10 cellular contexts compared by ENCODE assay signal in the genomic region with DNA sequence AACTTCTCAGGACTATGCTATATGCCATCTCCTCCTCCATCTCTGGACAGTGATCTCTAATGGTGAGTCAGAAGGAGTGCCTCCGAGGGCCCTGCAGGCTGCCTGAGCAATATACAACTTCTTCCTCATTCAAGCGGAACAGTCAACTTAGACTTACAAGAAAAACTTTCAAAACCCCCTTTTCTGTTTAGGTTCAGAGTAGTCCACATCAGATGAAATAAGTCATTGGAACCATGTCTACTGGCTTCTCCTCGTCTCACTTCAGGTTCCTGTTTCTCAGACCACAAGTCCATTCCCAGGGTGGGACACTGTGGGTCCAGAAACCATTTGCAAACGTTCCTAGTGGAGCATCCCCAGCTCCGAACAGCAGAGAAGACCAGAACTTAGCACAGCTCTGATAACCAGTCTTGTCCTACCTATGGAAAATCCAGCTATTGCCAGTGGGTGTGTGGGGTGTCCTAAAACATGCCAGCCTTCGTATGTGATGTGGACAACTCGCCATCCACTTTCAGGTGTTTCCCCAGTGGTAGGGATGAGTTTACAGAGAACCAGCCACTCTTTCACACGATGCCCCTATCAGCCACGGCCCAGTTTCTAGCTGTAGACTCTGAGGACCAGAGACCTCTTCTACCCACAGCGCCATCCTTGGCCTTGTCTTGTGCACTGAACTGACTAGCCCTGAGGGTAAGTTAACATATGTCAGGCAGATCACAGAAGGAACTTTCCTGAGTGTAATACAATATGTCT. TPM values are rescaled to one million over a fixed set of nuclear protein-coding genes. Genes with fewer than 3 reads are reported as not detected.
DNase-seq lines count a peak whose midpoint lies in the region; ATAC-seq lines count a peak whose summit lies in the region.
"Had no signal": no experiment of that assay in that cellular context is flagged by ENCODE, and none has a peak within 500 bp of the region (broad histone marks: within the 10 kb centered on the region; RNA-seq: fewer than 3 reads in every experiment).

No MANE protein-coding gene starts in this region.

- peaks cover 77% of the 10 kb centered on the region for H4K20me1 ChIP-seq in BLaER1

- H3K9me3 ChIP-seq in BLaER1: no peaks in the 10 kb centered on the region

- intact Hi-C loops in Right ventricle myocardium inferior (cut with DNase I): no loop called here

- H3K27ac ChIP-seq in BLaER1: no peak overlapping the region

- H3K4me2 ChIP-seq in BLaER1: peak overlapping the region; percentile 24; the same call in 1 of the 2 replicates

- peak; percentile 66 for ATAC-seq in GM19035 (IDR thresholded peaks at IDR 0.05; ENCODE audit: unreplicated experiment)
- ATAC-seq in HG02981 (IDR thresholded peaks at IDR 0.05; ENCODE audit: unreplicated experiment): peak; percentile 79
- ATAC-seq in Right ventricle myocardium inferior: no peak
- ATAC-seq: left ventricle myocardium superior had no signal

- no peak overlapping the region for H3K9ac ChIP-seq in BLaER1

- DNase-seq in SIG-M5 (lab: John Stamatoyannopoulos, UW) (peak; percentile 11), NCI-H128 (lab: John Stamatoyannopoulos, UW; ENCODE audit: unreplicated experiment) (no peak), Right ventricle myocardium inferior (ENCODE audit: missing footprints) (no peak), NCI-H1694 treated with DMSO at 0.1 percent for 48 hours (lab: John Stamatoyannopoulos, UW) (no peak), GM19240 (ENCODE audit: insufficient read length, low spot score) (no peak)
- DNase-seq: C1 segment of cervical spinal cord, left ventricle myocardium superior had no signal

- peaks cover 65% of the 10 kb centered on the region for H3K4me1 ChIP-seq in BLaER1

- H3K27me3 ChIP-seq in BLaER1: no peaks in the 10 kb centered on the region

- H3K4me3 ChIP-seq in BLaER1: no peak overlapping the region

- H3K36me3 ChIP-seq in BLaER1: peaks cover 96% of the 10 kb centered on the region

RNA-seq across cellular contexts. Expression of a gene that starts 32.7 kb away (rescaled TPM):
- total RNA-seq in Right ventricle myocardium inferior: 4.2 TPM

RNA-seq across cellular contexts. Expression of a gene that starts 54.1 kb away (rescaled TPM):
- 10.1 TPM for total RNA-seq in Right ventricle myocardium inferior
